In genomic region chr13:64369121-64369520, GRCh38 we compare ENCODE assay signal across 28 cellular contexts.
DNase-seq lines count a peak whose midpoint lies in the region; TF ChIP-seq lines count a peak whose summit lies in the region.
"Had no signal": no experiment of that assay in that cellular context is flagged by ENCODE, and none has a peak within 500 bp of the region (broad histone marks: within the 10 kb centered on the region; RNA-seq: fewer than 3 reads in every experiment).

No MANE protein-coding gene starts in this region.

- no peak for TF ChIP-seq POLR2A in NB4 (IDR thresholded peaks at IDR 0.05; ENCODE audit: extremely low read depth, insufficient read length)

- H3K4me3 ChIP-seq in NB4 (ENCODE audit: low read depth, low read length) (no peak overlapping the region), cardiac fibroblast (replicated peaks in 1 of 2; ENCODE audit: low read depth in 2 of 2, low read length in 2 of 2) (no peak overlapping the region), skeletal muscle cell (ENCODE audit: low read depth, low read length) (no peak overlapping the region)
- H3K4me3 ChIP-seq: adrenal gland, body of pancreas, HAP-1, left lung, ovary, PC-9, testis had no signal

- DNase-seq in SIG-M5 treated with dmso at 0.1 percent for 504 hours (lab: John Stamatoyannopoulos, UW; ENCODE audit: unreplicated experiment) (peak; percentile 7), SIG-M5 (lab: John Stamatoyannopoulos, UW) (no peak), NB4 (ENCODE audit: low read depth) (peak; percentile 12), cardiac fibroblast (ENCODE audit: low read depth in 2 of 2) (peak; percentile 6 to 56), skeletal muscle cell (ENCODE audit: low read depth) (peak; percentile 11), H4 (ENCODE audit: low spot score) (no peak), NCI-H1105 treated with DMSO at 0.1 percent for 48 hours (lab: John Stamatoyannopoulos, UW) (no peak)
- no peak for DNase-seq in stimulated activated CD4-positive, alpha-beta T cell treated with anti-CD3 and anti-CD28 coated beads, Interleukin-2, amount 100 ng/mL, for 24 hours
- DNase-seq: 8988T; activated CD4-positive, alpha-beta memory T cell treated with anti-CD3 and anti-CD28 coated beads, Interleukin-2, amount 10 ng/mL, durations not matched to agents 7 days and 5 days; activated CD8-positive, alpha-beta memory T cell treated with anti-CD3 and anti-CD28 coated beads, Interleukin-2, amount 50 U/mL, for 48 hours; activated naive CD4-positive, alpha-beta T cell treated with anti-CD3 and anti-CD28 coated beads for 36 hours; adrenal gland; body of pancreas; DND-41; glutamatergic neuron; islet precursor cell; left lung; mesendoderm; NCI-H1417 treated with DMSO at 0.1 percent for 48 hours; NCI-H2029 treated with DMSO at 0.1 percent for 48 hours; NCI-H526; ovary; PC-9; small intestine; stimulated activated naive CD8-positive, alpha-beta T cell treated with anti-CD3 and anti-CD28 coated beads, Interleukin-15, Interleukin-2, amounts not matched to agents 100 U/mL and 50 U/mL, for 24 hours; testis had no signal

- no peak for TF ChIP-seq CTCF in NB4 (IDR thresholded peaks at IDR 0.05; ENCODE audit: low read depth, low read length)
- TF ChIP-seq CTCF in cardiac fibroblast (IDR thresholded peaks at IDR 0.05; ENCODE audit: low read depth, low read length): no peak

Comparison
In these comparisons a context has a peak if more than half of its experiments do, and no peak if none do; other contexts are left out.
1. DNase-seq: peak in SIG-M5 treated with dmso at 0.1 percent for 504 hours (single experiment), NB4 (single experiment), cardiac fibroblast (2 of 2) and skeletal muscle cell (single experiment); none in SIG-M5 (single experiment), H4 (single experiment), stimulated activated CD4-positive, alpha-beta T cell treated with anti-CD3 and anti-CD28 coated beads, Interleukin-2, amount 100 ng/mL, for 24 hours (0 of 2) and NCI-H1105 treated with DMSO at 0.1 percent for 48 hours (single experiment).